Comparison of ENCODE assay signal across 7 cellular contexts in genomic region chr12:117151195-117152031, GRCh38.
A peak's percentile ranks its signal among the peaks of the same experiment; 100 is the strongest.
DNase-seq lines count a peak whose midpoint lies in the region; ATAC-seq and TF ChIP-seq lines count a peak whose summit lies in the region.

No MANE protein-coding gene starts in this region.

- H3F3A ChIP-seq in Loucy (ENCODE audit: low read depth) = no peaks in the 10 kb centered on the region

- H4K20me1 ChIP-seq in Loucy (ENCODE audit: insufficient read depth, low read length, poor library complexity, severe bottlenecking) = peaks cover 6% of the 10 kb centered on the region

- no peak overlapping the region for H2AFZ ChIP-seq in Loucy (ENCODE audit: low read length)

- ATAC-seq in GM18517 (IDR thresholded peaks at IDR 0.05; ENCODE audit: unreplicated experiment) = no peak

- H3K9ac ChIP-seq in Loucy (ENCODE audit: low read depth, low read length, poor library complexity, severe bottlenecking) = no peak overlapping the region

- H3K27me3 ChIP-seq in Loucy (ENCODE audit: insufficient read depth, low read length, poor library complexity, severe bottlenecking) = no peaks in the 10 kb centered on the region

- TF ChIP-seq CTCF in Loucy (conservative IDR thresholded peaks at IDR 0.05; ENCODE audit: low read length) (peak; percentile 69), astrocyte of the cerebellum (IDR thresholded peaks at IDR 0.05; ENCODE audit: low read depth, low read length, missing control alignments) (peak; percentile 53)

- no peaks in the 10 kb centered on the region for H3K9me3 ChIP-seq in Loucy (ENCODE audit: insufficient read depth, low read depth, low read length)

- in situ Hi-C loops in astrocyte of the cerebellum (cut with HindIII; ENCODE audit: low sequenced_read_pairs) = no loop called here

- no peaks in the 10 kb centered on the region for H3K79me2 ChIP-seq in Loucy (ENCODE audit: insufficient read depth, low read length)

- H3K4me3 ChIP-seq in Loucy (ENCODE audit: low read length, poor library complexity, severe bottlenecking) (no peak overlapping the region), astrocyte of the cerebellum (ENCODE audit: low read depth, low read length) (no peak overlapping the region)

- peaks cover 61% of the 10 kb centered on the region; the same call in 1 of the 2 replicates for H3K36me3 ChIP-seq in Loucy (ENCODE audit: insufficient read depth, low read length)

- DNase-seq in ELR (ENCODE audit: low read depth) = peak; percentile 60
- DNase-seq in astrocyte of the cerebellum (ENCODE audit: low read depth) = peak; percentile 20
- DNase-seq in iPS DF 19.7 (ENCODE audit: low read depth, low spot score) = peak; percentile 64
- peak; percentile 25 for DNase-seq in stromal cell of bone marrow (ENCODE audit: low read depth)
- no peak for DNase-seq in NCI-H187 treated with DMSO at 0.1 percent for 48 hours (lab: John Stamatoyannopoulos, UW)

- no peaks in the 10 kb centered on the region for H3K9me2 ChIP-seq in Loucy (replicated peaks; ENCODE audit: low read depth, low read length)

- H3K4me2 ChIP-seq in Loucy (ENCODE audit: low read depth, low read length, poor library complexity, severe bottlenecking) = no peak overlapping the region

- no peaks in the 10 kb centered on the region for H3K4me1 ChIP-seq in Loucy (ENCODE audit: insufficient read depth, low read length, poor library complexity, severe bottlenecking)
